8 cellular contexts compared by ENCODE assay signal in the genomic region with DNA sequence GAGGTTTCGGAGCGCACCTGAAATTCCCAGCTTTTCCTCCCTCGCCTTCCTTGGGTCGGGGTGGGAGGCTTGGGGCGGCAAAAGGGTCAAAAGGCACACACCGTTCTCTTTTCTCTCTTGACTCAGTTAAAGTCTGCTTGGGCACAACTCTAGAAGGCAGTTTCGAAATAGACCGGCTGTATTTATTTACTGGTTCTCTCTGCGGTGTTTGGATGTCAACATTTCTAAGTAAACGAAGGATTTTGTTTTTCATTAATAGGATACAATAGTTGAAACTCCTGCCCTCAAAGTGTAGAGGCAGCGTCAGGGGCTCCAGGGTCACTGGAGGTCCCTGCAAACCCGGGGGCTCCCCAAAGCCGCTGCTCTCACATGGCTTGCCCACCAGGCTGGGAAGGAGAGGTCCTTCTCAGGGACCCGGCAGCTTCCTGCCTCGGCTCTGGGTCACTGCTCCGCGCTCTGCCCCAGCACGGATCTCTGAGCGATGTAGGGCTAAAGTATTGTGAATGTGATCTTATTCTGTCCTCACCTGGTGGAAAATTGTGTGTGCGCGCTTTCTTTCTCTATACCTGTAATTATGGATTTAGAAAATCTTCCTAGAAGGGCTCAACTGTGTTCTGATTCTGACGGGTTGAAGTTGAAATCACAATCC.
DNase-seq lines count a peak whose midpoint lies in the region; ATAC-seq and TF ChIP-seq lines count a peak whose summit lies in the region.

No MANE protein-coding gene starts in this region.

- peaks cover 7% of the 10 kb centered on the region for H3K4me1 ChIP-seq in mucosa of stomach (ENCODE audit: control insufficient read depth, insufficient read depth, low read length)

- no peak for TF ChIP-seq CTCF in AG04449 (IDR thresholded peaks at IDR 0.05; ENCODE audit: insufficient read depth, low read length, missing control alignments)
- TF ChIP-seq CTCF in LNCaP clone FGC (IDR thresholded peaks at IDR 0.05; ENCODE audit: control insufficient read depth, extremely low read depth, insufficient read depth), result no peak

- POLR2A ChIA-PET in AG04449 (lab: Yijun Ruan, JAX), result no interaction called here

- peak overlapping the region; percentile 70 for H3K9ac ChIP-seq in mucosa of stomach (ENCODE audit: low read length)

- no peaks in the 10 kb centered on the region for H3K9me3 ChIP-seq in mucosa of stomach (ENCODE audit: control insufficient read depth, low read length)

- ATAC-seq in HG02973 (IDR thresholded peaks at IDR 0.05; ENCODE audit: unreplicated experiment), result no peak
- ATAC-seq in GM18520 (IDR thresholded peaks at IDR 0.05; ENCODE audit: unreplicated experiment), result no peak
- ATAC-seq in HG02678 (IDR thresholded peaks at IDR 0.05; ENCODE audit: unreplicated experiment), result no peak

- H3K27me3 ChIP-seq in mucosa of stomach (ENCODE audit: control insufficient read depth, insufficient read depth, low read length), result peaks cover 27% of the 10 kb centered on the region

- H3K4me3 ChIP-seq in AG04449 (ENCODE audit: low read depth, low read length), result peak overlapping the region; percentile 94
- peak overlapping the region; percentile 59 for H3K4me3 ChIP-seq in LNCaP clone FGC (ENCODE audit: low read depth, low read length)
- H3K4me3 ChIP-seq in mucosa of stomach (ENCODE audit: low read length), result peak overlapping the region; percentile 44

- CTCF ChIA-PET in AG04449 (lab: Yijun Ruan, JAX), result no interaction called here

- no peak for DNase-seq in AG04449 (ENCODE audit: low read depth, low spot score)
- no peak for DNase-seq in LNCaP clone FGC (ENCODE audit: low read depth)
- peak; percentile 19 for DNase-seq in cerebellar cortex (ENCODE audit: low spot score)
- no peak for DNase-seq in KG1 (lab: John Stamatoyannopoulos, UW)

- no peaks in the 10 kb centered on the region for H3K36me3 ChIP-seq in mucosa of stomach (ENCODE audit: control insufficient read depth, insufficient read depth, low read length)

Comparison
In these comparisons a context has a peak if more than half of its experiments do, and no peak if none do; other contexts are left out.
1. H3K4me3 ChIP-seq: peak in every context shown above with its lines; median percentile 94 in AG04449; 59 in LNCaP clone FGC; 44 in mucosa of stomach.